ENCODE assay signal across 15 cellular contexts in genomic region chr15:101240364-101240763, GRCh38. TPM values are rescaled to one million over a fixed set of nuclear protein-coding genes. Genes with fewer than 3 reads are reported as not detected.
DNase-seq lines count a peak whose midpoint lies in the region; ATAC-seq, FAIRE-seq and TF ChIP-seq lines count a peak whose summit lies in the region.
"Had no signal": no experiment of that assay in that cellular context is flagged by ENCODE, and none has a peak within 500 bp of the region (broad histone marks: within the 10 kb centered on the region; RNA-seq: fewer than 3 reads in every experiment).

No MANE protein-coding gene starts in this region.

- FAIRE-seq in RCC 7860 (lab: Jason Lieb, UNC): no peak

- peak overlapping the region; percentile 7 to 75 (median 72) for H3K4me3 Mint-ChIP-seq in CD4-positive, CD25-positive, alpha-beta regulatory T cell
- peak overlapping the region; percentile 90 for H3K4me3 Mint-ChIP-seq in natural killer cell treated with Interleukin-12 subunit alpha and Interleukin-12 subunit beta and Interleukin-15 and Interleukin-18, amount 100 ng/mL, for 72 hours
- H3K4me3 Mint-ChIP-seq: WTC11 had no signal

- no peaks in the 10 kb centered on the region for H3K27me3 ChIP-seq in CD4-positive, CD25-positive, alpha-beta regulatory T cell (ENCODE audit: control insufficient read depth, insufficient read depth, low read length)
- H3K27me3 ChIP-seq in Loucy (ENCODE audit: insufficient read depth, low read length, poor library complexity, severe bottlenecking): no peaks in the 10 kb centered on the region
- H3K27me3 ChIP-seq: SJSA1, testis had no signal

- CTCF ChIA-PET in OCI-LY7 (lab: Charles Lee; ENCODE audit: unreplicated experiment): no interaction called here

- POLR2A ChIA-PET in OCI-LY7 (lab: Charles Lee): interaction anchor here (0.7 to 2.2 kb wide), 2 partner anchors 9 to 147 kb away, joined by 3 to 8 read pairs; no protein-coding TSS in a partner anchor

- no peak for TF ChIP-seq CTCF in Loucy (conservative IDR thresholded peaks at IDR 0.05; ENCODE audit: low read length)
- no peak for TF ChIP-seq CTCF in OCI-LY7 (conservative IDR thresholded peaks at IDR 0.05; ENCODE audit: low read length)

- H2AFZ ChIP-seq in Loucy (ENCODE audit: low read length) (no peak overlapping the region), OCI-LY7 (ENCODE audit: low read length) (no peak overlapping the region)

- BruUV-seq in OCI-LY7 (replicated peaks; lab: Mats Ljungman, UMichigan): no TSS peak

- peaks cover 22% of the 10 kb centered on the region for H3F3A ChIP-seq in Loucy (ENCODE audit: low read depth)

- peaks cover 70% of the 10 kb centered on the region for H4K20me1 ChIP-seq in Loucy (ENCODE audit: insufficient read depth, low read length, poor library complexity, severe bottlenecking)
- H4K20me1 ChIP-seq in OCI-LY7 (ENCODE audit: insufficient read depth, low read length): no peaks in the 10 kb centered on the region

- peak overlapping the region; percentile 73 for H3K4me3 ChIP-seq in CD4-positive, CD25-positive, alpha-beta regulatory T cell (ENCODE audit: low read depth, low read length)
- H3K4me3 ChIP-seq in Loucy (ENCODE audit: low read length, poor library complexity, severe bottlenecking): peak overlapping the region; percentile 80
- H3K4me3 ChIP-seq in OCI-LY7 (ENCODE audit: low read depth, low read length, poor library complexity, severe bottlenecking): no peak overlapping the region
- H3K4me3 ChIP-seq: SJSA1, testis had no signal

- H3K9me3 ChIP-seq in CD4-positive, CD25-positive, alpha-beta regulatory T cell (ENCODE audit: control insufficient read depth in 2 of 2, low read length in 2 of 2): no peaks in the 10 kb centered on the region
- H3K9me3 ChIP-seq in Loucy (ENCODE audit: insufficient read depth, low read depth, low read length): no peaks in the 10 kb centered on the region
- no peaks in the 10 kb centered on the region for H3K9me3 ChIP-seq in OCI-LY7 (ENCODE audit: low read length)
- H3K9me3 ChIP-seq: SJSA1, testis had no signal

- peak overlapping the region in 1 of 3 donors; percentile 91 for H3K27ac Mint-ChIP-seq in CD4-positive, CD25-positive, alpha-beta regulatory T cell
- H3K27ac Mint-ChIP-seq in natural killer cell treated with Interleukin-12 subunit alpha and Interleukin-12 subunit beta and Interleukin-15 and Interleukin-18, amount 100 ng/mL, for 72 hours: peak overlapping the region; percentile 70 to 97

- H3K79me2 ChIP-seq in Loucy (ENCODE audit: insufficient read depth, low read length): peaks cover 99% of the 10 kb centered on the region
- peaks cover 7% of the 10 kb centered on the region; the same call in 1 of the 2 replicates for H3K79me2 ChIP-seq in OCI-LY7 (ENCODE audit: insufficient read depth, low read depth, low read length)

- H3K4me1 ChIP-seq in CD4-positive, CD25-positive, alpha-beta regulatory T cell (ENCODE audit: control insufficient read depth, insufficient read depth, low read length, poor library complexity, severe bottlenecking): peaks cover 68% of the 10 kb centered on the region
- H3K4me1 ChIP-seq in Loucy (ENCODE audit: insufficient read depth, low read length, poor library complexity, severe bottlenecking): peaks cover 82% of the 10 kb centered on the region
- H3K4me1 ChIP-seq in OCI-LY7 (ENCODE audit: insufficient read depth, low read length, poor library complexity, severe bottlenecking): peaks cover 34% of the 10 kb centered on the region

- no peaks in the 10 kb centered on the region for H3K9me2 ChIP-seq in Loucy (replicated peaks; ENCODE audit: low read depth, low read length)
- no peaks in the 10 kb centered on the region for H3K9me2 ChIP-seq in OCI-LY7 (ENCODE audit: insufficient read depth, low read length)

- H3K9ac ChIP-seq in Loucy (ENCODE audit: low read depth, low read length, poor library complexity, severe bottlenecking): peak overlapping the region; percentile 79

- H3K9me3 Mint-ChIP-seq in CD4-positive, CD25-positive, alpha-beta regulatory T cell: no peaks in the 10 kb centered on the region
- no peaks in the 10 kb centered on the region for H3K9me3 Mint-ChIP-seq in natural killer cell treated with Interleukin-12 subunit alpha and Interleukin-12 subunit beta and Interleukin-15 and Interleukin-18, amount 100 ng/mL, for 72 hours
- H3K9me3 Mint-ChIP-seq: WTC11 had no signal

- ATAC-seq in CD4-positive, CD25-positive, alpha-beta regulatory T cell (ENCODE audit: low read depth in 2 of 2): no peak
- no peak for ATAC-seq in natural killer cell treated with Interleukin-12 subunit alpha and Interleukin-12 subunit beta and Interleukin-15 and Interleukin-18, amount 100 ng/mL, for 72 hours
- ATAC-seq: WTC11 had no signal

- intact Hi-C loops in OCI-LY7 (cut with micrococcal nuclease; ENCODE audit: unreplicated experiment): no loop called here

- peak overlapping the region; percentile 74 for H3K27ac ChIP-seq in CD4-positive, CD25-positive, alpha-beta regulatory T cell (ENCODE audit: insufficient read depth, low read length, poor library complexity, severe bottlenecking)
- H3K27ac ChIP-seq in OCI-LY7 (ENCODE audit: low read depth, low read length, poor library complexity, severe bottlenecking): no peak overlapping the region
- H3K27ac ChIP-seq: SJSA1 had no signal

- no peaks in the 10 kb centered on the region for H3K27me3 Mint-ChIP-seq in CD4-positive, CD25-positive, alpha-beta regulatory T cell
- H3K27me3 Mint-ChIP-seq in natural killer cell treated with Interleukin-12 subunit alpha and Interleukin-12 subunit beta and Interleukin-15 and Interleukin-18, amount 100 ng/mL, for 72 hours: no peaks in the 10 kb centered on the region

- H3K4me2 ChIP-seq in Loucy (ENCODE audit: low read depth, low read length, poor library complexity, severe bottlenecking) (peak overlapping the region; percentile 96), OCI-LY7 (ENCODE audit: low read length) (no peak overlapping the region)

- no peaks in the 10 kb centered on the region for H3K36me3 Mint-ChIP-seq in CD4-positive, CD25-positive, alpha-beta regulatory T cell
- peaks cover 11% of the 10 kb centered on the region for H3K36me3 Mint-ChIP-seq in natural killer cell treated with Interleukin-12 subunit alpha and Interleukin-12 subunit beta and Interleukin-15 and Interleukin-18, amount 100 ng/mL, for 72 hours

- no peak for DNase-seq in CD4-positive, CD25-positive, alpha-beta regulatory T cell
- DNase-seq in fibroblast of gingiva (ENCODE audit: low read depth): peak; percentile 79
- no peak for DNase-seq in natural killer cell treated with Interleukin-12 subunit alpha and Interleukin-12 subunit beta and Interleukin-15 and Interleukin-18, amount 100 ng/mL, for 72 hours (ENCODE audit: low spot score)
- DNase-seq in LoVo (ENCODE audit: low spot score): no peak
- DNase-seq in RCC 7860 (ENCODE audit: low spot score): no peak
- DNase-seq in effector CD4-positive, alpha-beta T cell: no peak
- no peak for DNase-seq in OCI-LY7 (ENCODE audit: low spot score)
- DNase-seq: cortex of kidney, glutamatergic neuron, NCI-H524 treated with DMSO at 0.1 percent for 48 hours, posterior cingulate gyrus, testis had no signal

- peaks cover 2% of the 10 kb centered on the region for H3K36me3 ChIP-seq in CD4-positive, CD25-positive, alpha-beta regulatory T cell (ENCODE audit: control insufficient read depth, insufficient read depth, low read length)
- H3K36me3 ChIP-seq in Loucy (ENCODE audit: insufficient read depth, low read length) (peaks cover 10% of the 10 kb centered on the region), OCI-LY7 (ENCODE audit: insufficient read depth, low read length) (no peaks in the 10 kb centered on the region)

- peaks cover 43 to 83% (median 63%) of the 10 kb centered on the region in 4 donors for H3K4me1 Mint-ChIP-seq in CD4-positive, CD25-positive, alpha-beta regulatory T cell
- peaks cover 72 to 85% of the 10 kb centered on the region in 2 donors for H3K4me1 Mint-ChIP-seq in natural killer cell treated with Interleukin-12 subunit alpha and Interleukin-12 subunit beta and Interleukin-15 and Interleukin-18, amount 100 ng/mL, for 72 hours (ENCODE audit: low read depth in 2 of 2)

RNA-seq across cellular contexts. Expression of gene CHSY1, which starts 11.5 kb away (rescaled TPM):
- total RNA-seq in CD4-positive, CD25-positive, alpha-beta regulatory T cell: 24.8 TPM
- 1 to 10 TPM; 2.4 to 3.8 (median 2.6) TPM for polyA plus RNA-seq in CD4-positive, CD25-positive, alpha-beta regulatory T cell
- total RNA-seq in natural killer cell treated with Interleukin-12 subunit alpha and Interleukin-12 subunit beta and Interleukin-15 and Interleukin-18, amount 100 ng/mL, for 72 hours: 10 to 100 TPM; 91.2 to 93.3 TPM
- 3.2 and 5.0 TPM in 2 replicates for total RNA-seq in OCI-LY7 (2014; rRNA removed; shearing (Covaris generic))
- total RNA-seq in OCI-LY7 (2022): 11.4 and 14.3 TPM in 2 replicates

RNA-seq across cellular contexts. Expression of gene SELENOS, which starts 36.9 kb away (rescaled TPM):
- total RNA-seq in CD4-positive, CD25-positive, alpha-beta regulatory T cell: 32.3 TPM
- 10 to 100 TPM; 56.8 to 72.5 (median 60.0) TPM for polyA plus RNA-seq in CD4-positive, CD25-positive, alpha-beta regulatory T cell
- total RNA-seq in natural killer cell treated with Interleukin-12 subunit alpha and Interleukin-12 subunit beta and Interleukin-15 and Interleukin-18, amount 100 ng/mL, for 72 hours: 100 to 1,000 TPM in 1 of 2 donors, 10 to 100 TPM in 1; 68.3 to 113 TPM
- 29.1 and 31.1 TPM in 2 replicates for total RNA-seq in OCI-LY7 (2014; rRNA removed; shearing (Covaris generic))
- total RNA-seq in OCI-LY7 (2022): 36.1 and 36.5 TPM in 2 replicates

RNA-seq across cellular contexts. Expression of gene SNRPA1, which starts 54.7 kb away (rescaled TPM):
- total RNA-seq in CD4-positive, CD25-positive, alpha-beta regulatory T cell: 176 TPM
- polyA plus RNA-seq in CD4-positive, CD25-positive, alpha-beta regulatory T cell: 10 to 100 TPM; 67.0 to 85.2 (median 68.4) TPM
- 100 to 1,000 TPM; 114 to 161 TPM for total RNA-seq in natural killer cell treated with Interleukin-12 subunit alpha and Interleukin-12 subunit beta and Interleukin-15 and Interleukin-18, amount 100 ng/mL, for 72 hours
- total RNA-seq in OCI-LY7 (2014; rRNA removed; shearing (Covaris generic)): 54.3 and 70.9 TPM in 2 replicates
- total RNA-seq in OCI-LY7 (2022): 176 and 180 TPM in 2 replicates
